ENCODE assay signal across 28 cellular contexts in genomic region chr3:125139386-125139785, GRCh38.
A peak's percentile ranks its signal among the peaks of the same experiment; 100 is the strongest.
DNase-seq lines count a peak whose midpoint lies in the region; ATAC-seq and TF ChIP-seq lines count a peak whose summit lies in the region.
"Had no signal": no experiment of that assay in that cellular context is flagged by ENCODE, and none has a peak within 500 bp of the region (broad histone marks: within the 10 kb centered on the region; RNA-seq: fewer than 3 reads in every experiment).

No MANE protein-coding gene starts in this region.

- intact Hi-C loops in CD4-positive, alpha-beta T cell (cut with DNase I, micrococcal nuclease): no loop called here
- intact Hi-C loops in dendritic cell treated with granulocyte-macrophage colony-stimulating factor and Interleukin-4, amounts not matched to agents 40 ng/mL and 50 ng/mL, for 4 days (cut with micrococcal nuclease): no loop called here
- intact Hi-C loops in posterior vena cava (cut with DNase I): no loop called here

- no peak for ATAC-seq in CD4-positive, alpha-beta T cell (ENCODE audit: poor library complexity)
- ATAC-seq in HG03280 (IDR thresholded peaks at IDR 0.05; ENCODE audit: unreplicated experiment): no peak
- ATAC-seq: activated CD4-positive, alpha-beta T cell treated with anti-CD3 and anti-CD28 coated beads for 36 hours; activated T-helper 17 cell treated with anti-CD3 and anti-CD28 coated beads, Interleukin-2, amount 50 U/mL, for 72 hours; K562; left lobe of liver; Panc1; right lobe of liver had no signal

- no peaks in the 10 kb centered on the region for H3K36me3 ChIP-seq in GM23248 (ENCODE audit: low read depth)
- H3K36me3 ChIP-seq: breast epithelium, neutrophil, prostate gland, right lobe of liver, upper lobe of left lung had no signal

- H3K27ac ChIP-seq in CD4-positive, alpha-beta T cell (ENCODE audit: low read depth, low read length): no peak overlapping the region
- H3K27ac ChIP-seq in RWPE1 (peak overlapping the region; percentile 73), GM23248 (no peak overlapping the region; the same call in 1 of the 2 replicates)
- H3K27ac ChIP-seq: neutrophil, prostate gland, right lobe of liver had no signal

- peaks cover 49% of the 10 kb centered on the region for H3K4me1 ChIP-seq in GM23248 (ENCODE audit: insufficient read depth)
- H3K4me1 ChIP-seq: breast epithelium had no signal

- peaks cover 7% of the 10 kb centered on the region; the same call in 1 of the 2 replicates for H3F3A ChIP-seq in GM23248 (ENCODE audit: insufficient read depth)

- no peaks in the 10 kb centered on the region for H4K20me1 ChIP-seq in GM23248 (ENCODE audit: insufficient read depth)

- H2AFZ ChIP-seq in GM23248: no peak overlapping the region

- H3K9ac ChIP-seq in GM23248: no peak overlapping the region

- in situ Hi-C loops in GM23248 (cut with MboI): no loop called here

- DNase-seq in CD4-positive, alpha-beta T cell: no peak
- DNase-seq in RWPE1 (ENCODE audit: low spot score) (no peak), posterior vena cava (ENCODE audit: low spot score) (peak; percentile 60), GM23248 (no peak), NCI-H446 treated with DMSO at 0.1 percent for 48 hours (lab: John Stamatoyannopoulos, UW) (no peak), middle frontal gyrus (ENCODE audit: extremely low spot score, low spot score) (no peak)
- DNase-seq: activated CD4-positive, alpha-beta T cell treated with anti-CD3 and anti-CD28 coated beads for 36 hours; activated naive CD4-positive, alpha-beta T cell treated with anti-CD3 and anti-CD28 coated beads, Interleukin-2, amount 50 U/mL, for 16 hours; effector CD8-positive, alpha-beta T cell; GF-D8; NCI-H2029; NCI-H526; right lobe of liver; SHP77; stimulated activated CD4-positive, alpha-beta T cell treated with anti-CD3 and anti-CD28 coated beads, Interleukin-4, amount 100 ng/mL, for 1 hour; upper lobe of left lung had no signal

- H3K4me1 Mint-ChIP-seq in CD4-positive, alpha-beta T cell (ENCODE audit: low read depth): peaks cover 50% of the 10 kb centered on the region
- peaks cover 77% of the 10 kb centered on the region for H3K4me1 Mint-ChIP-seq in dendritic cell treated with granulocyte-macrophage colony-stimulating factor and Interleukin-4, amounts not matched to agents 40 ng/mL and 50 ng/mL, for 4 days (ENCODE audit: low read depth)

- no peak overlapping the region for H3K4me2 ChIP-seq in GM23248 (ENCODE audit: unreplicated experiment)

- H3K4me3 ChIP-seq in GM23248: no peak overlapping the region
- H3K4me3 ChIP-seq: breast epithelium, K562, prostate gland, right lobe of liver, upper lobe of left lung had no signal

- no peaks in the 10 kb centered on the region for H3K79me2 ChIP-seq in GM23248 (ENCODE audit: insufficient read depth)

- 100% methylated on average over 4 of the region's 4 CpGs for WGBS in GM23248 (ENCODE audit: low coverage in 1 of 2, low lambda C conversion rate in 2 of 2, missing lambda C conversion rate in 2 of 2), 2 experiments

- no peak overlapping the region for H3K4me3 Mint-ChIP-seq in CD4-positive, alpha-beta T cell
- no peak overlapping the region for H3K4me3 Mint-ChIP-seq in dendritic cell treated with granulocyte-macrophage colony-stimulating factor and Interleukin-4, amounts not matched to agents 40 ng/mL and 50 ng/mL, for 4 days
- H3K4me3 Mint-ChIP-seq: activated CD4-positive, alpha-beta T cell treated with anti-CD3 and anti-CD28 coated beads for 36 hours; activated T-helper 17 cell treated with anti-CD3 and anti-CD28 coated beads, Interleukin-2, amount 50 U/mL, for 72 hours; memory B cell; T-helper 2 cell treated with Interferon-gamma antibody and Interleukin-4, amounts not matched to agents 5 μg/mL and 100 μg/mL, for 36 hours had no signal

- peak overlapping the region; percentile 16 for H3K27ac Mint-ChIP-seq in CD4-positive, alpha-beta T cell
- peak overlapping the region; percentile 31 for H3K27ac Mint-ChIP-seq in dendritic cell treated with granulocyte-macrophage colony-stimulating factor and Interleukin-4, amounts not matched to agents 40 ng/mL and 50 ng/mL, for 4 days
- H3K27ac Mint-ChIP-seq: activated CD4-positive, alpha-beta T cell treated with anti-CD3 and anti-CD28 coated beads for 36 hours; activated T-helper 17 cell treated with anti-CD3 and anti-CD28 coated beads, Interleukin-2, amount 50 U/mL, for 72 hours; T-helper 2 cell treated with Interferon-gamma antibody and Interleukin-4, amounts not matched to agents 5 μg/mL and 100 μg/mL, for 36 hours had no signal

- H3K36me3 Mint-ChIP-seq in CD4-positive, alpha-beta T cell (ENCODE audit: low read depth): no peaks in the 10 kb centered on the region
- no peaks in the 10 kb centered on the region for H3K36me3 Mint-ChIP-seq in dendritic cell treated with granulocyte-macrophage colony-stimulating factor and Interleukin-4, amounts not matched to agents 40 ng/mL and 50 ng/mL, for 4 days (ENCODE audit: low read depth)
- H3K36me3 Mint-ChIP-seq: memory B cell had no signal

- H3K9me2 ChIP-seq in GM23248 (ENCODE audit: insufficient read depth): no peaks in the 10 kb centered on the region

- CTCF ChIA-PET in CD4-positive, alpha-beta T cell (lab: Charles Lee): no interaction called here
- CTCF ChIA-PET in RWPE1 (lab: Yijun Ruan, JAX): interaction anchor here (0.5 kb wide), 1 partner anchor 22 kb away, joined by 4 read pairs; no protein-coding TSS in a partner anchor

- POLR2A ChIA-PET in CD4-positive, alpha-beta T cell (lab: Charles Lee): no interaction called here
- POLR2A ChIA-PET in RWPE1 (lab: Yijun Ruan, JAX; ENCODE audit: low non-redundant PET): no interaction called here

- no peaks in the 10 kb centered on the region for H3K27me3 ChIP-seq in CD4-positive, alpha-beta T cell (ENCODE audit: control insufficient read depth, insufficient read depth, low read length)
- H3K27me3 ChIP-seq in GM23248 (replicated peaks; ENCODE audit: insufficient read depth): no peaks in the 10 kb centered on the region
- H3K27me3 ChIP-seq: breast epithelium, right lobe of liver, upper lobe of left lung had no signal

- H3K9me3 Mint-ChIP-seq in CD4-positive, alpha-beta T cell: no peaks in the 10 kb centered on the region
- no peaks in the 10 kb centered on the region for H3K9me3 Mint-ChIP-seq in dendritic cell treated with granulocyte-macrophage colony-stimulating factor and Interleukin-4, amounts not matched to agents 40 ng/mL and 50 ng/mL, for 4 days
- H3K9me3 Mint-ChIP-seq: activated T-helper 17 cell treated with anti-CD3 and anti-CD28 coated beads, Interleukin-2, amount 50 U/mL, for 72 hours; CD14-positive monocyte; T-helper 2 cell treated with Interferon-gamma antibody and Interleukin-4, amounts not matched to agents 5 μg/mL and 100 μg/mL, for 36 hours had no signal

- H3K27me3 Mint-ChIP-seq in CD4-positive, alpha-beta T cell: no peaks in the 10 kb centered on the region
- H3K27me3 Mint-ChIP-seq in dendritic cell treated with granulocyte-macrophage colony-stimulating factor and Interleukin-4, amounts not matched to agents 40 ng/mL and 50 ng/mL, for 4 days: peaks cover 3% of the 10 kb centered on the region
- H3K27me3 Mint-ChIP-seq: memory B cell had no signal

- no peaks in the 10 kb centered on the region for H3K9me3 ChIP-seq in CD4-positive, alpha-beta T cell (ENCODE audit: control insufficient read depth, low read length)
- no peaks in the 10 kb centered on the region for H3K9me3 ChIP-seq in GM23248 (ENCODE audit: low read depth)
- H3K9me3 ChIP-seq: breast epithelium, neutrophil, prostate gland, right lobe of liver, upper lobe of left lung had no signal

- no peak for TF ChIP-seq CTCF in CD4-positive, alpha-beta T cell (IDR thresholded peaks at IDR 0.05)
- no peak for TF ChIP-seq CTCF in RWPE1 (conservative IDR thresholded peaks at IDR 0.05; ENCODE audit: low read depth)
